ENCODE assay signal across 1 cellular context in the genomic region with DNA sequence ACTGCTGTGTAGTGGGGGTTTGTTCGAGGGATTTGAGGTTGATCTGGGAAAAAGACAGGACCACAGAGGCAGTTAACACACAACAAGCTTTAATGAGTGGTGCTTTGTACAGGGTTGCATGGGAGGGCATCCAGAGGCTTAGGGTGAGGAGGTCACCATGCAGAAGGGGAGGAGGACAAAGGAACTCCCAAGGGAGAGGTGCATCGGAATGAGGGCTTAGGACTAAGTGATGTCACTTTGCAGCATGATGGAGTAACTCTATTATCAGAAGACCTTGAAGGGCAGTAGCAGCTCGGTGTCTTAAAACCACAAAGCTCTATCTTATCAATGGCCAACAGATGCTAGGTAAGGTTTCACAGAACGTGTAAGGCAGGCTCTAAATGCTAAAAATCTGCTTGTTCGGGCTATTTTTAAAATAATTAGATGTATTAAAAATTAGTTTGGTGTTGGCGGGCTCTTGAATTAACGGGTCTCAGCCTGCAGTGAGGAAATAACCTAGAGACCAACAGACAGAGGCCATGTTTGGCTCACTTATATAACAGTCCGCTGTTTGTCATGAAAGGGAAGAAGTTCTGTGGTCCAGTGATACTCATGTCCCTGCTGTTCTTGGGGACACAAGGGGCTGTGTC.
TF ChIP-seq lines count a peak whose summit lies in the region.

No MANE protein-coding gene starts in this region.

TF ChIP-seq in K562, 482 proteins besides CTCF, POLR2A, EP300 and RAD21 (continued from another document and continues in another):
- TF ChIP-seq FOXM1 (IDR thresholded peaks at IDR 0.05; ENCODE audit: low read depth) (peak; percentile 89), FOXM1 (CRISPR knock-in tag; IDR thresholded peaks at IDR 0.05; ENCODE audit: low read depth) (no peak), CREB1 (IDR thresholded peaks at IDR 0.05) (peak; percentile 93), CREB1 (CRISPR knock-in tag; IDR thresholded peaks at IDR 0.05) (peak; percentile 85; the same call in 1 of the 2 replicates), JUND (IDR thresholded peaks at IDR 0.05; ENCODE audit: borderline replicate concordance, low read depth, low read length) (peak; percentile 94), JUND (tag; IDR thresholded peaks at IDR 0.05; ENCODE audit: borderline replicate concordance, low read depth, low read length) (peak; percentile 90; the same call in 2 of the 3 replicates), TRIM24 (IDR thresholded peaks at IDR 0.05) (peak; percentile 85 to 92), XRCC5 (IDR thresholded peaks at IDR 0.05; ENCODE audit: low read depth, low read length) (peak; percentile 32; the same call in 1 of the 2 replicates), ZNF583 (CRISPR knock-in tag; IDR thresholded peaks at IDR 0.05) (peak; percentile 35; the same call in 1 of the 2 replicates), PHB2 (IDR thresholded peaks at IDR 0.05; ENCODE audit: low read depth) (peak; percentile 85), ZNF354B (CRISPR knock-in tag; IDR thresholded peaks at IDR 0.05) (no peak), TBL1XR1 (IDR thresholded peaks at IDR 0.05; ENCODE audit: low read length in 2 of 2) (peak; percentile 85 to 92), ZKSCAN1 (IDR thresholded peaks at IDR 0.05; ENCODE audit: low read depth, low read length) (peak; percentile 66; the same call in 1 of the 2 replicates), ETV1 (tag; conservative IDR thresholded peaks at IDR 0.05; ENCODE audit: low read depth) (peak; percentile 27; the same call in 1 of the 2 replicates), CTBP1 (IDR thresholded peaks at IDR 0.05; ENCODE audit: borderline replicate concordance) (peak; percentile 99), L3MBTL2 (IDR thresholded peaks at IDR 0.05) (peak; percentile 35; the same call in 1 of the 2 replicates), TAF1 (IDR thresholded peaks at IDR 0.05; ENCODE audit: control insufficient read depth, extremely low read depth, insufficient read depth, low read length, severe bottlenecking) (peak; percentile 36), FOSL1 (tag; conservative IDR thresholded peaks at IDR 0.05) (peak; percentile 72), ZEB2 (IDR thresholded peaks at IDR 0.05) (peak; percentile 98), SMAD4 (CRISPR knock-in tag; conservative IDR thresholded peaks at IDR 0.05) (peak; percentile 78), MXI1 (IDR thresholded peaks at IDR 0.05; ENCODE audit: low read depth, low read length) (peak; percentile 30; the same call in 1 of the 2 replicates), NONO (IDR thresholded peaks at IDR 0.05; ENCODE audit: low read depth in 2 of 2, low read length in 1 of 2) (peak in 1 of 2 experiments; percentile 80; a peak in 1 of 4 replicates), NCOA1 (IDR thresholded peaks at IDR 0.05; ENCODE audit: low read depth) (peak; percentile 93), MYC (IDR thresholded peaks at IDR 0.05; ENCODE audit: low read depth, low read length) (peak; percentile 71), MYC (CRISPR knock-in tag; IDR thresholded peaks at IDR 0.05; ENCODE audit: borderline replicate concordance, low read depth) (no peak), RBM25 (IDR thresholded peaks at IDR 0.05; ENCODE audit: low read depth, low read length, severe bottlenecking) (no peak), KLF1 (tag; IDR thresholded peaks at IDR 0.05) (peak; percentile 20; the same call in 1 of the 2 replicates), ZNF347 (CRISPR knock-in tag; IDR thresholded peaks at IDR 0.05; ENCODE audit: low read depth) (no peak), ZNF644 (tag; IDR thresholded peaks at IDR 0.05; ENCODE audit: low read depth) (0 out of 2 replicates have a peak, but pooled peaks have one; percentile 32), ATF7 (IDR thresholded peaks at IDR 0.05) (peak; percentile 96), NBN (IDR thresholded peaks at IDR 0.05; ENCODE audit: low read depth) (peak; percentile 92), JUN (IDR thresholded peaks at IDR 0.05; ENCODE audit: borderline replicate concordance, low read depth, low read length) (peak; percentile 81), JUN (CRISPR knock-in tag; IDR thresholded peaks at IDR 0.05; ENCODE audit: borderline replicate concordance) (no peak), MEIS2 (IDR thresholded peaks at IDR 0.05; ENCODE audit: partially characterized antibody) (peak; percentile 77), HNRNPLL (IDR thresholded peaks at IDR 0.05; ENCODE audit: low read depth, low read length, poor library complexity, severe bottlenecking) (no peak), CEBPG (CRISPR knock-in tag; IDR thresholded peaks at IDR 0.05) (peak; percentile 91), CEBPG (tag; conservative IDR thresholded peaks at IDR 0.05 in 1 of 2, IDR thresholded peaks at IDR 0.05 in 1 of 2) (peak; percentile 79 to 88), FOXJ2 (tag; IDR thresholded peaks at IDR 0.05) (peak; percentile 72; the same call in 1 of the 2 replicates)
- TF ChIP-seq, protein P1, sequence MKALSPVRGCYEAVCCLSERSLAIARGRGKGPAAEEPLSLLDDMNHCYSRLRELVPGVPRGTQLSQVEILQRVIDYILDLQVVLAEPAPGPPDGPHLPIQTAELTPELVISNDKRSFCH (CRISPR knock-in tag; IDR thresholded peaks at IDR 0.05): no peak
- TF ChIP-seq, protein P1 (tag; IDR thresholded peaks at IDR 0.05): 0 out of 2 replicates have a peak, but pooled peaks have one; percentile 53
- TF ChIP-seq, protein P2, sequence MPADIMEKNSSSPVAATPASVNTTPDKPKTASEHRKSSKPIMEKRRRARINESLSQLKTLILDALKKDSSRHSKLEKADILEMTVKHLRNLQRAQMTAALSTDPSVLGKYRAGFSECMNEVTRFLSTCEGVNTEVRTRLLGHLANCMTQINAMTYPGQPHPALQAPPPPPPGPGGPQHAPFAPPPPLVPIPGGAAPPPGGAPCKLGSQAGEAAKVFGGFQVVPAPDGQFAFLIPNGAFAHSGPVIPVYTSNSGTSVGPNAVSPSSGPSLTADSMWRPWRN (IDR thresholded peaks at IDR 0.05; ENCODE audit: low read depth): peak; percentile 81; the same call in 1 of the 2 replicates
- TF ChIP-seq, protein P3, sequence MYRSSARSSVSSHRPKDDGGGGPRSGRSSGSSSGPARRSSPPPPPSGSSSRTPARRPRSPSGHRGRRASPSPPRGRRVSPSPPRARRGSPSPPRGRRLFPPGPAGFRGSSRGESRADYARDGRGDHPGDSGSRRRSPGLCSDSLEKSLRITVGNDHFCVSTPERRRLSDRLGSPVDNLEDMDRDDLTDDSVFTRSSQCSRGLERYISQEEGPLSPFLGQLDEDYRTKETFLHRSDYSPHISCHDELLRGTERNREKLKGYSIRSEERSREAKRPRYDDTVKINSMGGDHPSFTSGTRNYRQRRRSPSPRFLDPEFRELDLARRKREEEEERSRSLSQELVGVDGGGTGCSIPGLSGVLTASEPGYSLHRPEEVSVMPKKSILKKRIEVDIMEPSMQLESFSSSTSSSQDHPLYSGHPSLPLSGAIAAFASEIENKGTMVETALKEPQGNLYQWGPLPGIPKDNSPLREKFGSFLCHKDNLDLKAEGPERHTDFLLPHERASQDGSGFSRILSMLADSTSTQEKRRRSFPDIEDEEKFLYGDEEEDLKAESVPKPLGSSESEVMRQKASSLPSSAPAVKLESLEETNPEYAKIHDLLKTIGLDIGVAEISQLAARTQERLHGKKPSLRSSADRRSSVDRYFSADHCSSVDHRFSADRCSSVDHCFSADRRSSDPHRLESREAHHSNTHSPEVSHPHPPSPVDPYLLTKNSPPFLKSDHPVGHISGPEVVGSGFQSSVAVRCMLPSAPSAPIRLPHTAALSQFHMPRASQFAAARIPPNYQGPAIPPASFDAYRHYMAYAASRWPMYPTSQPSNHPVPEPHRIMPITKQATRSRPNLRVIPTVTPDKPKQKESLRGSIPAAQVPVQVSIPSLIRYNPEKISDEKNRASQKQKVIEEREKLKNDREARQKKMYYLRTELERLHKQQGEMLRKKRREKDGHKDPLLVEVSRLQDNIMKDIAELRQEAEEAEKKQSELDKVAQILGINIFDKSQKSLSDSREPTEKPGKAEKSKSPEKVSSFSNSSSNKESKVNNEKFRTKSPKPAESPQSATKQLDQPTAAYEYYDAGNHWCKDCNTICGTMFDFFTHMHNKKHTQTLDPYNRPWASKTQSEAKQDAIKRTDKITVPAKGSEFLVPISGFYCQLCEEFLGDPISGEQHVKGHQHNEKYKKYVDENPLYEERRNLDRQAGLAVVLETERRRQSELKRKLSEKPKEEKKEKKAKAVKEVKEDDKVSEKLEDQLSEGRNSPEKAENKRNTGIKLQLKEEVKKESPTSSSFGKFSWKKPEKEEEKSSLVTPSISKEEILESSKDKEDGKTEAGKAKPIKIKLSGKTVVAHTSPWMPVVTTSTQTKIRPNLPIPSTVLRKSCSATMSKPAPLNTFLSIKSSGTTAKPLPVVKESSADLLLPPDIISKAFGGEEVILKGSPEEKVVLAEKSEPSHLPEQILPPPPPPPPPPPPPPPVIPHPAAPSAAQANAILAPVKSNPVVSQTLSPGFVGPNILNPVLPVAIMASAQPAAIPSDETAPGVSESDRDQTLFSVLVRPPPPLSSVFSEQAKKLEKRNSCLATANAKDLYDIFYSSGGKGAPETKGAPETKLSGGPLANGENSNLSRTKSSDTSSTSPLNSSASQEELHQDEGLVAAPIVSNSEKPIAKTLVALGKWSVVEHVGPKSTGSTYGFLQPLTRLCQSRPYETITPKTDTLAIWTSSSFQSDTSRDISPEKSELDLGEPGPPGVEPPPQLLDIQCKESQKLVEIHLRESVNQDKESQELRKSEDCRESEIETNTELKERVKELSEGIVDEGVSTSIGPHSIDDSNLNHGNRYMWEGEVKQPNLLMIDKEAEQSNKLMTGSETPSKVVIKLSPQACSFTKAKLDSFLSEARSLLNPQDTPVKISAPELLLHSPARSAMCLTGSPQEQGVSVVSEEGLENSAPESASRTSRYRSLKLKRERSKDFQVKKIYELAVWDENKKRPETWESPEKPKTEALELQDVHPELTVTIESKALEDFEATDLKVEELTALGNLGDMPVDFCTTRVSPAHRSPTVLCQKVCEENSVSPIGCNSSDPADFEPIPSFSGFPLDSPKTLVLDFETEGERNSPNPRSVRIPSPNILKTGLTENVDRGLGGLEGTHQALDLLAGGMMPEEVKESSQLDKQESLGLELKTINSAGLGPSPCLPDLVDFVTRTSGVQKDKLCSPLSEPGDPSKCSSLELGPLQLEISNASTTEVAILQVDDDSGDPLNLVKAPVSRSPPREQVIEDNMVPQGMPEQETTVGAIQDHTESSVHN (IDR thresholded peaks at IDR 0.05; ENCODE audit: borderline replicate concordance in 1 of 2, low read depth in 1 of 2): peak in 1 of 2 experiments; percentile 89; a peak in 2 of 4 replicates
- TF ChIP-seq, protein P4, sequence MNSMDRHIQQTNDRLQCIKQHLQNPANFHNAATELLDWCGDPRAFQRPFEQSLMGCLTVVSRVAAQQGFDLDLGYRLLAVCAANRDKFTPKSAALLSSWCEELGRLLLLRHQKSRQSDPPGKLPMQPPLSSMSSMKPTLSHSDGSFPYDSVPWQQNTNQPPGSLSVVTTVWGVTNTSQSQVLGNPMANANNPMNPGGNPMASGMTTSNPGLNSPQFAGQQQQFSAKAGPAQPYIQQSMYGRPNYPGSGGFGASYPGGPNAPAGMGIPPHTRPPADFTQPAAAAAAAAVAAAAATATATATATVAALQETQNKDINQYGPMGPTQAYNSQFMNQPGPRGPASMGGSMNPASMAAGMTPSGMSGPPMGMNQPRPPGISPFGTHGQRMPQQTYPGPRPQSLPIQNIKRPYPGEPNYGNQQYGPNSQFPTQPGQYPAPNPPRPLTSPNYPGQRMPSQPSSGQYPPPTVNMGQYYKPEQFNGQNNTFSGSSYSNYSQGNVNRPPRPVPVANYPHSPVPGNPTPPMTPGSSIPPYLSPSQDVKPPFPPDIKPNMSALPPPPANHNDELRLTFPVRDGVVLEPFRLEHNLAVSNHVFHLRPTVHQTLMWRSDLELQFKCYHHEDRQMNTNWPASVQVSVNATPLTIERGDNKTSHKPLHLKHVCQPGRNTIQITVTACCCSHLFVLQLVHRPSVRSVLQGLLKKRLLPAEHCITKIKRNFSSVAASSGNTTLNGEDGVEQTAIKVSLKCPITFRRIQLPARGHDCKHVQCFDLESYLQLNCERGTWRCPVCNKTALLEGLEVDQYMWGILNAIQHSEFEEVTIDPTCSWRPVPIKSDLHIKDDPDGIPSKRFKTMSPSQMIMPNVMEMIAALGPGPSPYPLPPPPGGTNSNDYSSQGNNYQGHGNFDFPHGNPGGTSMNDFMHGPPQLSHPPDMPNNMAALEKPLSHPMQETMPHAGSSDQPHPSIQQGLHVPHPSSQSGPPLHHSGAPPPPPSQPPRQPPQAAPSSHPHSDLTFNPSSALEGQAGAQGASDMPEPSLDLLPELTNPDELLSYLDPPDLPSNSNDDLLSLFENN (IDR thresholded peaks at IDR 0.05; ENCODE audit: low read depth in 2 of 2, low read length in 2 of 2): peak in 1 of 2 experiments; percentile 68; a peak in 1 of 4 replicates
- TF ChIP-seq, protein P5, sequence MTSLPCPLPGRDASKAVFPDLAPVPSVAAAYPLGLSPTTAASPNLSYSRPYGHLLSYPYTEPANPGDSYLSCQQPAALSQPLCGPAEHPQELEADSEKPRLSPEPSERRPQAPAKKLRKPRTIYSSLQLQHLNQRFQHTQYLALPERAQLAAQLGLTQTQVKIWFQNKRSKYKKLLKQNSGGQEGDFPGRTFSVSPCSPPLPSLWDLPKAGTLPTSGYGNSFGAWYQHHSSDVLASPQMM (CRISPR knock-in tag; IDR thresholded peaks at IDR 0.05): no peak
- TF ChIP-seq, protein P6, sequence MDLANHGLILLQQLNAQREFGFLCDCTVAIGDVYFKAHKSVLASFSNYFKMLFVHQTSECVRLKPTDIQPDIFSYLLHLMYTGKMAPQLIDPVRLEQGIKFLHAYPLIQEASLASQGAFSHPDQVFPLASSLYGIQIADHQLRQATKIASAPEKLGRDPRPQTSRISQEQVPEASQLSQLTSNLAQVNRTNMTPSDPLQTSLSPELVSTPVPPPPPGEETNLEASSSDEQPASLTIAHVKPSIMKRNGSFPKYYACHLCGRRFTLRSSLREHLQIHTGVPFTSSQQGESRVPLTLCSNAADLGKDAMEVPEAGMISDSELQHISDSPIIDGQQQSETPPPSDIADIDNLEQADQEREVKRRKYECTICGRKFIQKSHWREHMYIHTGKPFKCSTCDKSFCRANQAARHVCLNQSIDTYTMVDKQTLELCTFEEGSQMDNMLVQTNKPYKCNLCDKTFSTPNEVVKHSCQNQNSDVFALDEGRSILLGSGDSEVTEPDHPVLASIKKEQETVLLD (IDR thresholded peaks at IDR 0.05): 0 out of 2 replicates have a peak, but pooled peaks have one; percentile 18
- TF ChIP-seq, protein P7, sequence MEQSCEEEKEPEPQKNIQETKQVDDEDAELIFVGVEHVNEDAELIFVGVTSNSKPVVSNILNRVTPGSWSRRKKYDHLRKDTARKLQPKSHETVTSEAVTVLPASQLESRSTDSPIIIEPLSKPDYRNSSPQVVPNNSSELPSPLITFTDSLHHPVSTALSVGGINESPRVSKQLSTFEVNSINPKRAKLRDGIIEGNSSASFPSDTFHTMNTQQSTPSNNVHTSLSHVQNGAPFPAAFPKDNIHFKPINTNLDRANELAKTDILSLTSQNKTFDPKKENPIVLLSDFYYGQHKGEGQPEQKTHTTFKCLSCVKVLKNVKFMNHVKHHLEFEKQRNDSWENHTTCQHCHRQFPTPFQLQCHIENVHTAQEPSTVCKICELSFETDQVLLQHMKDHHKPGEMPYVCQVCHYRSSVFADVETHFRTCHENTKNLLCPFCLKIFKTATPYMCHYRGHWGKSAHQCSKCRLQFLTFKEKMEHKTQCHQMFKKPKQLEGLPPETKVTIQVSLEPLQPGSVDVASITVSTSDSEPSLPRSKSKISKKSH (CRISPR knock-in tag; IDR thresholded peaks at IDR 0.05): no peak
